1 cellular context compared by ENCODE assay signal in the genomic region with DNA sequence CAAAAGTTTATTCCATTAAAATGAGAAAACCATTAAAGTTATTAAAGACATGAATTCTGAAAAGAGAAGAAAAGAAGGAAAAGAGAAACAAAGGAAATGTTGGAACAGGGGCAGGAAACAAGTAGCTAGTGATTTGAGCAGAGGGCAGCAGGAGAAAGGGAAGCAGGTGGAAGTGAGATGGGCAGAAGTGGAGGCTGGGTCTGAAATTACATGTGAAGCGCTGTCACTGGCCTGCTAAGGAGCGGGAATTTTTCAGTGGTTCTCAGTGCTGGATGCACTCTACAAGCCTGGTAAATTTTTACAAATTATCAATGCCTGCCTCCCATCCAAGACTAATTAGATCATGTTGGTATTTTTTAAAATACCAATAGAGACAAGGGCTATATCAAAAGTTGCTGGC.
TF ChIP-seq lines count a peak whose summit lies in the region.

No MANE protein-coding gene starts in this region.

TF ChIP-seq in GM23338, 12 proteins besides CTCF, POLR2A, EP300 and RAD21 (continued from another document):
- no peak for TF ChIP-seq CREB1 (CRISPR knock-in tag; IDR thresholded peaks at IDR 0.05; ENCODE audit: low read depth)
- TF ChIP-seq JUNB (IDR thresholded peaks at IDR 0.05; ENCODE audit: unreplicated experiment), result no peak
